8 cellular contexts compared by ENCODE assay signal in the genomic region with DNA sequence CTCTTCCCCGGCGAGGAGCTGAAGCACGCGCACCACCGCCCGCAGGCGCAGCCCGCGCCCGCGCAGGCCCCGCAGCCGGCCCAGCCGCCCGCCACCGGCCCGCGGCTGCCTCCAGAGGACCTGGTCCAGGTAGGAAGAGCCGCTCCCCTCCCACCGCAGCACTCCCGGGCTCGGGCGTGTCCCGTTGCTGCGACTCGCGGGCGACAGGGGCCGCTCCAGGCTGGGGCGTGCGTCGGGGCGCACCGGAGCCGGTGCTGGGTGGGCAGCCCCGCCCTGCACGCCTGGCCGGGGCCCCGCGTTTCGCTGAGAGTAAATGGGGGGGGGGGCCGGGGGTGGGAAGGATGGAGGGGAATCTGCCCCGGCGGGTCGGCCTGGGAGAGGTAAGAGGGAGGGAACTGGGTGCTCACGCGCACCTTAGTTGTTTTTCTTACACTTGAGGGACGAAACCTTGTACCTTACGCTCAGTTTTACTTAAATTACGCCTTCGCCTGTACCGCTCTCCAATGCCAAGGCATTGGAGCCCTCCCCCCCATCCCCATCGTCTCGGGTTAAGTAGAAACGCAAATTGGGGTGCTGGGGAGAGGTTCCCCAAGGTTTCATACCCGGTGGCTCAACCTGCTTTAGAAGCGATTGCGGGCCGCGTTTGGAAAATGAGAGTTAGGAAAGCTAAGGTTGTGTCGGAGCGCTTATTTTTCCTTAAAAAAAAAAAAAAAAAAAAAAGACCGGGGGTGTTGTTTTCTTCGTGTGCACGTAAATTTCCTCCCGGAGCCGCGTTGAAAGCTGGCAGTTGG. TPM values are rescaled to one million over a fixed set of nuclear protein-coding genes. Genes with fewer than 3 reads are reported as not detected.
DNase-seq lines count a peak whose midpoint lies in the region; ATAC-seq and TF ChIP-seq lines count a peak whose summit lies in the region.

No MANE protein-coding gene starts in this region.

- H3K27ac ChIP-seq in neutrophil (peak overlapping the region; percentile 91), vagina (peak overlapping the region; percentile 86)

- DNase-seq in SKM-1 treated with dmso at 0.1 percent for 144 hours (lab: John Stamatoyannopoulos, UW; ENCODE audit: unreplicated experiment) (peak; percentile 28), SKM-1 (lab: John Stamatoyannopoulos, UW; ENCODE audit: unreplicated experiment) (no peak), NCI-H2171 (lab: John Stamatoyannopoulos, UW) (peak; percentile 36), fibroblast of pulmonary artery (ENCODE audit: low read depth) (no peak), vagina (ENCODE audit: extremely low spot score in 2 of 2) (no peak)
- peak; percentile 67 for DNase-seq in activated T-cell treated with anti-CD3 and anti-CD28 coated beads, Interleukin-2, amount 50 U/mL, for 1 hour

- ATAC-seq in HG02763 (IDR thresholded peaks at IDR 0.05; ENCODE audit: unreplicated experiment) = peak; percentile 32

- H3K4me1 ChIP-seq in neutrophil (ENCODE audit: control insufficient read depth in 1 of 2, insufficient read depth in 1 of 2, low read depth in 1 of 2, low read length in 1 of 2) (peaks cover 38 to 42% of the 10 kb centered on the region in 2 experiments), vagina (peaks cover 7% of the 10 kb centered on the region)

- no peak for TF ChIP-seq CTCF in fibroblast of pulmonary artery (IDR thresholded peaks at IDR 0.05; ENCODE audit: low read length, missing control alignments)
- no peak for TF ChIP-seq CTCF in neutrophil (IDR thresholded peaks at IDR 0.05)
- TF ChIP-seq CTCF in vagina (IDR thresholded peaks at IDR 0.05) = no peak

- H3K4me3 ChIP-seq in fibroblast of pulmonary artery (replicated peaks; ENCODE audit: low read depth, low read length) = peak overlapping the region; percentile 67
- H3K4me3 ChIP-seq in neutrophil (ENCODE audit: low read depth in 1 of 2, low read length in 1 of 2) = peak overlapping the region; percentile 81 to 86
- peak overlapping the region; percentile 73 to 93 for H3K4me3 ChIP-seq in vagina

- H3K9me3 ChIP-seq in neutrophil = no peaks in the 10 kb centered on the region
- H3K9me3 ChIP-seq in vagina = no peaks in the 10 kb centered on the region

- H3K27me3 ChIP-seq in neutrophil (peaks cover 21% of the 10 kb centered on the region), vagina (no peaks in the 10 kb centered on the region)

- intact Hi-C loops in vagina (cut with DNase I) = loop anchor here (5.0 kb wide), 1 partner anchor 988 kb away; no protein-coding TSS in a partner anchor

- TF ChIP-seq POLR2A in vagina (IDR thresholded peaks at IDR 0.05) = no peak

- peaks cover 25% of the 10 kb centered on the region for H3K36me3 ChIP-seq in neutrophil
- peaks cover 0 to 8% of the 10 kb centered on the region in 2 donors for H3K36me3 ChIP-seq in vagina

RNA-seq across cellular contexts. Expression of a gene that starts 0.8 kb away (rescaled TPM):
- total RNA-seq in vagina = 76.1 TPM

Comparison
In these comparisons a context has a peak if more than half of its experiments do, and no peak if none do; other contexts are left out.
1. DNase-seq: peak in SKM-1 treated with dmso at 0.1 percent for 144 hours (single experiment), NCI-H2171 (single experiment) and activated T-cell treated with anti-CD3 and anti-CD28 coated beads, Interleukin-2, amount 50 U/mL, for 1 hour (single experiment); none in SKM-1 (single experiment), fibroblast of pulmonary artery (single experiment) and vagina (0 of 2).
2. Peak in every context shown above with its lines, with median percentiles within 50 percentile points of each other: H3K4me3 ChIP-seq.